In the genomic region with DNA sequence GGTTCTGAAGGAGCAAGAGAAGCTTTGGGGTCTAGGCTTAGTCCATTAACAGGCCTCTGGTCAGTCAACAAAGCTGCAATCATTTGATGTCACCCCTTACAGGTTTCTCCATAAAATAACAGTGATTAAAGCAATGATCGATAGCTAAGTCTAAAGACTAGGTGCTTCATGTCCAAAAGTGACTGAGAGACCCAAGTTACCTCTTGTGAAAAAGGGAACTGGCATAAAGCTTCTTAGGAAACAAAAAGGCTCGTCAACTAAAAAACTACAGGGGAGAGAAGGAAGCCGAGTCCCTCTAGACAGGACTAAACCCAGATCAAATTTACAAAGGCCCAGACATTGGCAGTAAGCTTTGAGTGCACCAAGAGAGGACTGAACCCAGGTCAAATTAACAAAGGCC, we compare ENCODE assay signal across 2 cellular contexts.
TF ChIP-seq lines count a peak whose summit lies in the region.

No MANE protein-coding gene starts in this region.

TF ChIP-seq in HCT116, 20 proteins besides CTCF, POLR2A, EP300 and RAD21:
- TF ChIP-seq EZH2phosphoT487 (IDR thresholded peaks at IDR 0.05; ENCODE audit: borderline replicate concordance), result no peak
- TF ChIP-seq YY1 (IDR thresholded peaks at IDR 0.05; ENCODE audit: extremely low read depth, insufficient replicate concordance, low read depth, low read length), result no peak
- no peak for TF ChIP-seq CEBPB (IDR thresholded peaks at IDR 0.05; ENCODE audit: low read depth)

TF ChIP-seq in HEK293T, 16 proteins besides CTCF, POLR2A, EP300 and RAD21:
- no peak for TF ChIP-seq FOXM1 (IDR thresholded peaks at IDR 0.05; ENCODE audit: borderline replicate concordance)
- TF ChIP-seq BHLHE40 (IDR thresholded peaks at IDR 0.05; ENCODE audit: borderline replicate concordance), result no peak
- no peak for TF ChIP-seq CTBP1 (IDR thresholded peaks at IDR 0.05; ENCODE audit: borderline replicate concordance)
- TF ChIP-seq L3MBTL2 (conservative IDR thresholded peaks at IDR 0.05), result no peak
- no peak for TF ChIP-seq ELF4 (IDR thresholded peaks at IDR 0.05)
- no peak for TF ChIP-seq SUZ12 (IDR thresholded peaks at IDR 0.05)
- no peak for TF ChIP-seq ARNT (IDR thresholded peaks at IDR 0.05)
- TF ChIP-seq SP1 (IDR thresholded peaks at IDR 0.05), result no peak
- TF ChIP-seq, protein P1, sequence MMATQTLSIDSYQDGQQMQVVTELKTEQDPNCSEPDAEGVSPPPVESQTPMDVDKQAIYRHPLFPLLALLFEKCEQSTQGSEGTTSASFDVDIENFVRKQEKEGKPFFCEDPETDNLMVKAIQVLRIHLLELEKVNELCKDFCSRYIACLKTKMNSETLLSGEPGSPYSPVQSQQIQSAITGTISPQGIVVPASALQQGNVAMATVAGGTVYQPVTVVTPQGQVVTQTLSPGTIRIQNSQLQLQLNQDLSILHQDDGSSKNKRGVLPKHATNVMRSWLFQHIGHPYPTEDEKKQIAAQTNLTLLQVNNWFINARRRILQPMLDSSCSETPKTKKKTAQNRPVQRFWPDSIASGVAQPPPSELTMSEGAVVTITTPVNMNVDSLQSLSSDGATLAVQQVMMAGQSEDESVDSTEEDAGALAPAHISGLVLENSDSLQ (IDR thresholded peaks at IDR 0.05), result no peak
- no peak for TF ChIP-seq HDGF (IDR thresholded peaks at IDR 0.05; ENCODE audit: borderline replicate concordance)
- TF ChIP-seq ZNF384 (IDR thresholded peaks at IDR 0.05), result no peak
- TF ChIP-seq LEF1 (IDR thresholded peaks at IDR 0.05; ENCODE audit: borderline replicate concordance), result no peak
- TF ChIP-seq FOXK2 (IDR thresholded peaks at IDR 0.05), result no peak
- TF ChIP-seq NFRKB (IDR thresholded peaks at IDR 0.05), result no peak
- TF ChIP-seq TARDBP (IDR thresholded peaks at IDR 0.05), result no peak
TF ChIP-seq in HEK293T: peak in this region for 0.
